8 cellular contexts compared by ENCODE assay signal in the genomic region with DNA sequence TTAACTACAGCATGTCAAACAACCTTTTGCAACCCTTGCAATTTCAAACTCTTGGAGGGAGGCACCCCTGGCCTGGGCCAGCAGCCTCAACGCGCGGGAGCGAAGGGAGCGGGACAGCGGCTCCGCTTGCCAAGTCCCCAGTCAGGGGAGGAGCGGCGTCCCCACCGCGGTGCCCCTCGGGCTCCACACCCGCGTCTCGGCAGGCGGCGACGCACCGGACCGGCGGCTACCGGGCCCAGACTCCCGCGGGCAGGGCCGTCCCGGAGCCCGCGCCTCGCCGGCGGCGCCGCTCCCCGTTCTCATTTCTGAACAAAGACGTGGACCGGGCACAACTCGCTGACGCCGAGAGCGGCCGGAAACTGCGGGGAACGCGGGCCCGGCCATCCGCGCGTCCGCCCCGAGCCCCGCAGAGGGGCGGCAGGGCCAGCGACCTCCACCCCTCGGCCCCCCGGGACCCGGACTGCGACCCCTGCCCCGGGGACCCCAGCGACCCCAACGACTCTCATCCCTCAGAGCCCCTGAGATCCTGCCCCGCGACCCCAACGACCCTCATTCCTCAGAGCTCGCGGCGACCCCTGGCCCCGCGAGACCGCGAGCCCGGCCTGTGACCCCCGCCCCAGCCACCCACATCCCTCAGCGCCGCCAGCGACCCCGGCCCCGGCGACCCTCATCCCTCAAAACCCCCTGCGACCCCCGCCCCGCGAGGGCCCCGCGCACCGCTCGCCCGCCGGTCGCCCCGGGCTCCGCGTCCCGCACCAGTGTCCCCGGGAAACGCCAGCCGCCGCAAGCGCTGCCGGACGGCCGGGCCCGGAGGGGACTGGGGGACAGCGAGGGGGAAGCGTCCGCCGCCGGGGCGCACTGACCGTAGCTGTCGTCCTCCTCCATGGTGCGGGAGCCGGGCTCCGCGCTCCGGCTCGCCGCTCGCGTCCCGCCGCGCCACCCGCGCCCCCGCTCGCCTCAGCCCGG. TPM values are rescaled to one million over a fixed set of nuclear protein-coding genes. Genes with fewer than 3 reads are reported as not detected.
DNase-seq lines count a peak whose midpoint lies in the region; ATAC-seq, FAIRE-seq and TF ChIP-seq lines count a peak whose summit lies in the region.

Gene CYTH1 (minus strand): TSS at position 935 of the 966 bp plus-strand sequence. CDS start 50 bp downstream, at position 885.

- CTCF ChIA-PET in T-cell (lab: Charles Lee), result interaction anchor here (0.5 to 2.0 kb wide), 5 partner anchors 20 to 53 kb away, joined by 3 to 11 read pairs (median 3); no protein-coding TSS in a partner anchor
- CTCF ChIA-PET in HepG2 (lab: Yijun Ruan, JAX; ENCODE audit: low intra/inter-chr PET ratio, low total read pairs), result no interaction called here

- peak within 1 kb of the TSS; percentile 95 for H3K9ac ChIP-seq in HepG2 (ENCODE audit: insufficient read depth, low read depth, low read length)

- ATAC-seq in HG03108 (IDR thresholded peaks at IDR 0.05; ENCODE audit: unreplicated experiment), result peak; percentile 24
- ATAC-seq in T-cell (replicated peaks in 1 of 4), result peak; percentile 1 to 5 (median 3)
- ATAC-seq in HepG2, result peak; percentile 29
- ATAC-seq in HG03095 (IDR thresholded peaks at IDR 0.05; ENCODE audit: unreplicated experiment), result no peak

- POLR2A ChIA-PET in T-cell (lab: Charles Lee), result interaction anchor here (0.5 to 1.9 kb wide), 4 partner anchors 22 to 59 kb away, joined by 7 to 17 read pairs (median 11); partner anchors contain the start of gene USP36 (in 1 of the 2)
- POLR2A ChIA-PET in HepG2 (lab: Yijun Ruan, JAX), result interaction anchor here (1.0 kb wide), 1 partner anchor 60 kb away, joined by 3 read pairs; no protein-coding TSS in a partner anchor

- no peak for TF ChIP-seq EP300 in HepG2 (IDR thresholded peaks at IDR 0.05; ENCODE audit: low read depth in 2 of 2, low read length in 2 of 2)
- no peak for TF ChIP-seq EP300 in HepG2 (CRISPR knock-in tag; IDR thresholded peaks at IDR 0.05; ENCODE audit: borderline replicate concordance)

- H3K27me3 ChIP-seq in HepG2 (ENCODE audit: control insufficient read depth in 1 of 2, insufficient read depth in 2 of 2, low read length in 2 of 2), result no peaks in the 10 kb centered on the region; a peak in 1 of 5 replicates

- H3K9me3 ChIP-seq in HepG2 (ENCODE audit: low read length), result no peaks in the 10 kb centered on the region

- peaks cover 41% of the 10 kb centered on the region for H3K79me2 ChIP-seq in HepG2 (ENCODE audit: insufficient read depth, low read length)

- intact Hi-C loops in HepG2 (cut with micrococcal nuclease; ENCODE audit: unreplicated experiment), result loop anchor here (5.0 kb wide), 1 partner anchor 34 kb away; no protein-coding TSS in a partner anchor

- H3K4me3 ChIP-seq in coronary artery, result peak within 1 kb of the TSS; percentile 99
- peak within 1 kb of the TSS; percentile 70 to 98 (median 93) for H3K4me3 ChIP-seq in HepG2 (replicated peaks in 1 of 3; ENCODE audit: insufficient read depth in 1 of 3, low read depth in 2 of 3, low read length in 3 of 3)

- H3K4me3 Mint-ChIP-seq in T-cell, result peak within 1 kb of the TSS; percentile 89 to 97 (median 90)

- peaks cover 16% of the 10 kb centered on the region for H4K20me1 ChIP-seq in HepG2 (ENCODE audit: insufficient read depth, low read length)

- peak within 1 kb of the TSS; percentile 81 for H3K4me2 ChIP-seq in HepG2 (ENCODE audit: low read depth, low read length)

- no peak for FAIRE-seq in HepG2 (lab: Jason Lieb, UNC)

- H3K9me3 Mint-ChIP-seq in T-cell, result no peaks in the 10 kb centered on the region

- no peak within 1 kb of the TSS for H2AFZ ChIP-seq in HepG2 (ENCODE audit: low read length)

- peaks cover 62% of the 10 kb centered on the region for H3K4me1 ChIP-seq in HepG2 (ENCODE audit: insufficient read depth, low read length)

- peak; percentile 19 for DNase-seq in NK-92 treated with Interleukin-12 subunit alpha and Interleukin-12 subunit beta, amount 100 ng/mL, for 24 hours (lab: John Stamatoyannopoulos, UW)
- DNase-seq in NK-92 (lab: John Stamatoyannopoulos, UW; ENCODE audit: unreplicated experiment), result no peak
- DNase-seq in T-cell, result peak in 13 of 34 experiments; percentile 18 to 58 (median 42)
- no peak for DNase-seq in coronary artery (ENCODE audit: low spot score)
- DNase-seq in HepG2 (ENCODE audit: low spot score), result no peak
- peak; percentile 66 for DNase-seq in stimulated activated CD8-positive, alpha-beta memory T cell treated with anti-CD3 and anti-CD28 coated beads, Interleukin-4, amount 100 ng/mL, for 48 hours

- peak within 1 kb of the TSS; percentile 93 to 94 for H3K27ac Mint-ChIP-seq in T-cell

- TF ChIP-seq POLR2A in HepG2 (IDR thresholded peaks at IDR 0.05; ENCODE audit: insufficient read depth in 1 of 2, low read depth in 2 of 2, low read length in 2 of 2), result peak in 1 of 2 experiments; percentile 30; a peak in 2 of 4 replicates

- BruUV-seq in HepG2 (replicated peaks; lab: Mats Ljungman, UMichigan), result TSS peak; percentile 37

- peaks cover 52 to 63% (median 59%) of the 10 kb centered on the region in 3 donors for H3K4me1 Mint-ChIP-seq in T-cell

- in situ Hi-C loops in HepG2 (cut with HindIII; ENCODE audit: extremely low pct_ligation_motif_present, low pct_unique_long_range_greater_than_20kb), result no loop called here

- no peaks in the 10 kb centered on the region for H3K27me3 Mint-ChIP-seq in T-cell

- peaks cover 3% of the 10 kb centered on the region for H3K36me3 Mint-ChIP-seq in T-cell

- WGBS in HepG2 (ENCODE audit: low lambda C conversion rate), result 2% methylated on average over 52 of the region's 127 CpGs

- H3K27ac ChIP-seq in coronary artery, result peak within 1 kb of the TSS; percentile 94 to 96
- H3K27ac ChIP-seq in HepG2 (ENCODE audit: extremely low read length, insufficient read depth, low read length), result peak within 1 kb of the TSS; percentile 89

- peak; percentile 53; the same call in 1 of the 2 replicates for TF ChIP-seq RAD21 in HepG2 (CRISPR knock-in tag; IDR thresholded peaks at IDR 0.05)

- TF ChIP-seq CTCF in coronary artery (IDR thresholded peaks at IDR 0.05), result no peak
- TF ChIP-seq CTCF in HepG2 (CRISPR knock-in tag; IDR thresholded peaks at IDR 0.05), result 0 out of 2 replicates have a peak, but pooled peaks have one; percentile 15

- H3K36me3 ChIP-seq in HepG2 (replicated peaks in 1 of 2; ENCODE audit: control insufficient read depth in 1 of 2, insufficient read depth in 2 of 2, low read length in 2 of 2), result no peaks in the 10 kb centered on the region

RNA-seq across cellular contexts. Expression of gene CYTH1, which starts in this region (rescaled TPM):
- total RNA-seq in T-cell, result 100 to 1,000 TPM; 357 to 509 (median 372) TPM
- 20.1 and 21.3 TPM in 2 replicates for total RNA-seq in HepG2 (2016; rRNA removed; fragmentation: Illumina TruSeq; extraction: Trizol)
- total RNA-seq in HepG2 (2016; cell fraction: cytosol; rRNA removed; fragmentation: Illumina TruSeq; extraction: Trizol; ENCODE audit: low read depth), result 4.6 and 4.8 TPM in 2 replicates
- total RNA-seq in HepG2 (2016; cell fraction: insoluble cytoplasmic fraction; rRNA removed; fragmentation: Illumina TruSeq; extraction: Trizol), result 20.2 and 20.6 TPM in 2 replicates
- total RNA-seq in HepG2 (2016; cell fraction: membrane; rRNA removed; fragmentation: Illumina TruSeq; extraction: Trizol), result 12.9 and 13.2 TPM in 2 replicates
- 21.3 and 24.7 TPM in 2 replicates for total RNA-seq in HepG2 (2016; cell fraction: nucleus; rRNA removed; fragmentation: Illumina TruSeq; extraction: Trizol)
- polyA plus RNA-seq in HepG2 (2011; rRNA removed), result 48.9 and 66.5 TPM in 2 replicates
- 36.2 and 36.3 TPM in 2 replicates for polyA plus RNA-seq in HepG2 (2011; cell fraction: cytosol; rRNA removed)
- polyA plus RNA-seq in HepG2 (2011; cell fraction: nucleus; rRNA removed), result 233 and 263 TPM in 2 replicates
- 33.2 and 38.1 TPM in 2 replicates for polyA plus RNA-seq in HepG2 (2012)
- 2.0 TPM in 2 replicates for polyA plus RNA-seq in HepG2 (2016; cell fraction: cytosol; fragmentation: Illumina TruSeq; extraction: Trizol; ENCODE audit: low read depth)
- 22.9 and 27.1 TPM in 2 replicates for polyA plus RNA-seq in HepG2 (2016; cell fraction: insoluble cytoplasmic fraction; fragmentation: Illumina TruSeq; extraction: Trizol; ENCODE audit: low read depth)
- 7.5 and 8.2 TPM in 2 replicates for polyA plus RNA-seq in HepG2 (2016; cell fraction: membrane; fragmentation: Illumina TruSeq; extraction: Trizol; ENCODE audit: low read depth)
- polyA plus RNA-seq in HepG2 (2016; cell fraction: nucleus; fragmentation: Illumina TruSeq; extraction: Trizol; ENCODE audit: insufficient read depth, low read depth), result 48.3 and 49.0 TPM in 2 replicates
- 20.1 and 43.0 TPM in 2 replicates for polyA minus RNA-seq in HepG2 (2011; rRNA and poly(A)+ RNA removed; ENCODE audit: low replicate concordance)
- 16.4 and 17.8 TPM in 2 replicates for polyA minus RNA-seq in HepG2 (2011; cell fraction: cytosol; rRNA and poly(A)+ RNA removed)
- 66.4 and 72.6 TPM in 2 replicates for polyA minus RNA-seq in HepG2 (2011; cell fraction: nucleus; rRNA and poly(A)+ RNA removed)

Comparison
In these comparisons a context has a peak if more than half of its experiments do, and no peak if none do; other contexts are left out.
1. RNA of gene CYTH1 (total RNA-seq): 357 to 509 TPM in T-cell; 4.6 to 24.7 TPM in HepG2; every median in the first group is over 10 times any median in the second.
2. DNase-seq: peak in NK-92 treated with Interleukin-12 subunit alpha and Interleukin-12 subunit beta, amount 100 ng/mL, for 24 hours (single experiment) and stimulated activated CD8-positive, alpha-beta memory T cell treated with anti-CD3 and anti-CD28 coated beads, Interleukin-4, amount 100 ng/mL, for 48 hours (single experiment); none in NK-92 (single experiment), coronary artery (single experiment) and HepG2 (single experiment).